In genomic region chr13:24624801-24625231, GRCh38 we compare ENCODE assay signal across 12 cellular contexts. TPM values are rescaled to one million over a fixed set of nuclear protein-coding genes. Genes with fewer than 3 reads are reported as not detected.
DNase-seq lines count a peak whose midpoint lies in the region; ATAC-seq, FAIRE-seq and TF ChIP-seq lines count a peak whose summit lies in the region.
"Had no signal": no experiment of that assay in that cellular context is flagged by ENCODE, and none has a peak within 500 bp of the region (broad histone marks: within the 10 kb centered on the region; RNA-seq: fewer than 3 reads in every experiment).

No MANE protein-coding gene starts in this region.

- BruUV-seq in HepG2 (replicated peaks; lab: Mats Ljungman, UMichigan) = no TSS peak

- TF ChIP-seq POLR2A in HepG2 (IDR thresholded peaks at IDR 0.05; ENCODE audit: insufficient read depth in 1 of 2, low read depth in 2 of 2, low read length in 2 of 2) = no peak
- no peak for TF ChIP-seq POLR2A in transverse colon (IDR thresholded peaks at IDR 0.05)

- intact Hi-C loops in HepG2 (cut with micrococcal nuclease; ENCODE audit: unreplicated experiment) (loop anchor here (5.0 kb wide), 1 partner anchor 102 kb away; no protein-coding TSS in a partner anchor), transverse colon (cut with DNase I; ENCODE audit: low total_unique reads) (no loop called here)

- H3K27ac Mint-ChIP-seq in activated T-cell treated with anti-CD3 and anti-CD28 coated beads, Interleukin-2, amount 50 U/mL, for 72 hours = peak overlapping the region; percentile 89
- peak overlapping the region; percentile 70 for H3K27ac Mint-ChIP-seq in activated T-helper 17 cell treated with anti-CD3 and anti-CD28 coated beads, Interleukin-2, amount 50 U/mL, for 72 hours

- H3K4me1 Mint-ChIP-seq in activated T-cell treated with anti-CD3 and anti-CD28 coated beads, Interleukin-2, amount 50 U/mL, for 72 hours (ENCODE audit: low read depth) = peaks cover 24% of the 10 kb centered on the region
- peaks cover 12% of the 10 kb centered on the region for H3K4me1 Mint-ChIP-seq in activated T-helper 17 cell treated with anti-CD3 and anti-CD28 coated beads, Interleukin-2, amount 50 U/mL, for 72 hours

- CTCF ChIA-PET in HepG2 (lab: Yijun Ruan, JAX; ENCODE audit: low intra/inter-chr PET ratio, low total read pairs) = interaction anchor here (1.6 kb wide), 1 partner anchor 19 kb away, joined by 3 read pairs; no protein-coding TSS in a partner anchor

- peak overlapping the region; percentile 42 for H2AFZ ChIP-seq in HepG2 (ENCODE audit: low read length)

- H3K79me2 ChIP-seq in HepG2 (ENCODE audit: insufficient read depth, low read length) = no peaks in the 10 kb centered on the region

- H3K9me3 ChIP-seq in HepG2 (ENCODE audit: low read length) (no peaks in the 10 kb centered on the region), transverse colon (no peaks in the 10 kb centered on the region)
- H3K9me3 ChIP-seq: gastrocnemius medialis had no signal

- H3K4me3 Mint-ChIP-seq in activated T-cell treated with anti-CD3 and anti-CD28 coated beads, Interleukin-2, amount 50 U/mL, for 72 hours = no peak overlapping the region
- H3K4me3 Mint-ChIP-seq in activated T-helper 17 cell treated with anti-CD3 and anti-CD28 coated beads, Interleukin-2, amount 50 U/mL, for 72 hours = peak overlapping the region; percentile 50

- TF ChIP-seq CTCF in HepG2 (CRISPR knock-in tag; IDR thresholded peaks at IDR 0.05) (no peak), transverse colon (IDR thresholded peaks at IDR 0.05) (no peak)

- POLR2A ChIA-PET in HepG2 (lab: Yijun Ruan, JAX) = no interaction called here

- H3K9me3 Mint-ChIP-seq in activated T-cell treated with anti-CD3 and anti-CD28 coated beads, Interleukin-2, amount 50 U/mL, for 72 hours = peaks cover 0 to 1% of the 10 kb centered on the region in 2 donors
- H3K9me3 Mint-ChIP-seq in activated T-helper 17 cell treated with anti-CD3 and anti-CD28 coated beads, Interleukin-2, amount 50 U/mL, for 72 hours = no peaks in the 10 kb centered on the region
- H3K9me3 Mint-ChIP-seq: IgD-negative memory B cell had no signal

- ATAC-seq in activated T-cell treated with anti-CD3 and anti-CD28 coated beads, Interleukin-2, amount 50 U/mL, for 72 hours (replicated peaks in 1 of 2) = no peak
- no peak for ATAC-seq in activated T-helper 17 cell treated with anti-CD3 and anti-CD28 coated beads, Interleukin-2, amount 50 U/mL, for 72 hours (replicated peaks)
- ATAC-seq in HepG2 (no peak), GM21619 (IDR thresholded peaks at IDR 0.05; ENCODE audit: unreplicated experiment) (no peak)
- ATAC-seq: gastrocnemius medialis had no signal

- H3K27me3 ChIP-seq in HepG2 (ENCODE audit: control insufficient read depth in 1 of 2, insufficient read depth in 2 of 2, low read length in 2 of 2) (peaks cover 0 to 1% of the 10 kb centered on the region in 2 experiments; a peak in 1 of 5 replicates), transverse colon (no peaks in the 10 kb centered on the region)
- H3K27me3 ChIP-seq: gastrocnemius medialis had no signal

- H3K4me2 ChIP-seq in HepG2 (ENCODE audit: low read depth, low read length) = no peak overlapping the region

- H3K4me3 ChIP-seq in HepG2 (replicated peaks in 1 of 3; ENCODE audit: insufficient read depth in 1 of 3, low read depth in 2 of 3, low read length in 3 of 3) (no peak overlapping the region), transverse colon (no peak overlapping the region)
- H3K4me3 ChIP-seq: gastrocnemius medialis had no signal

- TF ChIP-seq RAD21 in HepG2 (CRISPR knock-in tag; IDR thresholded peaks at IDR 0.05) = no peak

- no peaks in the 10 kb centered on the region for H3K36me3 Mint-ChIP-seq in activated T-cell treated with anti-CD3 and anti-CD28 coated beads, Interleukin-2, amount 50 U/mL, for 72 hours (ENCODE audit: insufficient read depth in 2 of 2)
- H3K36me3 Mint-ChIP-seq in activated T-helper 17 cell treated with anti-CD3 and anti-CD28 coated beads, Interleukin-2, amount 50 U/mL, for 72 hours (ENCODE audit: low read depth) = no peaks in the 10 kb centered on the region
- H3K36me3 Mint-ChIP-seq: IgD-negative memory B cell had no signal

- in situ Hi-C loops in HepG2 (cut with HindIII; ENCODE audit: extremely low pct_ligation_motif_present, low pct_unique_long_range_greater_than_20kb) (no loop called here), transverse colon (cut with MboI; ENCODE audit: low pct_ligation_motif_present in 1 of 4, low pct_unique_long_range_greater_than_20kb in 1 of 4, low sequenced_read_pairs in 3 of 4) (loop anchor here in 1 of 4 donors (10.0 kb wide), 1 partner anchor 50 kb away; no protein-coding TSS in a partner anchor)

- no peak for DNase-seq in activated T-cell treated with anti-CD3 and anti-CD28 coated beads, Interleukin-2, amount 50 U/mL, for 72 hours
- DNase-seq in activated T-cell treated with anti-CD3 and anti-CD28 coated beads, Interleukin-2, amount 50 U/mL, for 48 hours = no peak
- DNase-seq in HepG2 (ENCODE audit: low spot score) (no peak), transverse colon (no peak), cortex of kidney (lab: John Stamatoyannopoulos, UW) (no peak), Ammon's horn (ENCODE audit: low spot score) (no peak)
- DNase-seq: DMS 273 treated with DMSO at 0.1 percent for 48 hours, gastrocnemius medialis had no signal

- H3K36me3 ChIP-seq in HepG2 (replicated peaks in 1 of 2; ENCODE audit: control insufficient read depth in 1 of 2, insufficient read depth in 2 of 2, low read length in 2 of 2) (no peaks in the 10 kb centered on the region), transverse colon (no peaks in the 10 kb centered on the region)
- H3K36me3 ChIP-seq: gastrocnemius medialis had no signal

- no peak for FAIRE-seq in HepG2 (lab: Jason Lieb, UNC)

- WGBS in HepG2 (ENCODE audit: low lambda C conversion rate) = 47% methylated on average over 7 of the region's 7 CpGs
- WGBS in transverse colon (ENCODE audit: low coverage in 1 of 2), 2 donors = 79% methylated on average over 7 of the region's 7 CpGs; no CpG with 5 or more reads in 1 of the 2 donors

- H3K4me1 ChIP-seq in HepG2 (ENCODE audit: insufficient read depth, low read length) (0 out of 2 replicates have a peak, but pooled peaks cover 12% of the 10 kb centered on the region), transverse colon (peaks cover 0 to 37% (median 16%) of the 10 kb centered on the region in 4 donors)
- H3K4me1 ChIP-seq: gastrocnemius medialis had no signal

- H3K27me3 Mint-ChIP-seq in activated T-cell treated with anti-CD3 and anti-CD28 coated beads, Interleukin-2, amount 50 U/mL, for 72 hours (ENCODE audit: low read depth) = no peaks in the 10 kb centered on the region
- H3K27me3 Mint-ChIP-seq in activated T-helper 17 cell treated with anti-CD3 and anti-CD28 coated beads, Interleukin-2, amount 50 U/mL, for 72 hours = no peaks in the 10 kb centered on the region

- H3K27ac ChIP-seq in HepG2 (ENCODE audit: extremely low read length, insufficient read depth, low read length) (no peak overlapping the region), transverse colon (peak overlapping the region in 3 of 4 donors; percentile 38 to 71 (median 66))
- H3K27ac ChIP-seq: gastrocnemius medialis had no signal

- H4K20me1 ChIP-seq in HepG2 (ENCODE audit: insufficient read depth, low read length) = no peaks in the 10 kb centered on the region

- TF ChIP-seq EP300 in HepG2 (IDR thresholded peaks at IDR 0.05; ENCODE audit: low read depth in 2 of 2, low read length in 2 of 2) (no peak), HepG2 (CRISPR knock-in tag; IDR thresholded peaks at IDR 0.05; ENCODE audit: borderline replicate concordance) (no peak), transverse colon (IDR thresholded peaks at IDR 0.05; ENCODE audit: low read depth) (no peak)

- no peak overlapping the region for H3K9ac ChIP-seq in HepG2 (ENCODE audit: insufficient read depth, low read depth, low read length)

TF ChIP-seq in HepG2, 621 proteins besides CTCF, POLR2A, EP300 and RAD21 (continues in another document):
- no peak for TF ChIP-seq SUZ12 (IDR thresholded peaks at IDR 0.05; ENCODE audit: low read depth, low read length)
- TF ChIP-seq, protein P1, sequence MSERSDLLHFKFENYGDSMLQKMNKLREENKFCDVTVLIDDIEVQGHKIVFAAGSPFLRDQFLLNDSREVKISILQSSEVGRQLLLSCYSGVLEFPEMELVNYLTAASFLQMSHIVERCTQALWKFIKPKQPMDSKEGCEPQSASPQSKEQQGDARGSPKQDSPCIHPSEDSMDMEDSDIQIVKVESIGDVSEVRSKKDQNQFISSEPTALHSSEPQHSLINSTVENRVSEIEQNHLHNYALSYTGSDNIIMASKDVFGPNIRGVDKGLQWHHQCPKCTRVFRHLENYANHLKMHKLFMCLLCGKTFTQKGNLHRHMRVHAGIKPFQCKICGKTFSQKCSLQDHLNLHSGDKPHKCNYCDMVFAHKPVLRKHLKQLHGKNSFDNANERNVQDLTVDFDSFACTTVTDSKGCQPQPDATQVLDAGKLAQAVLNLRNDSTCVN (CRISPR knock-in tag; IDR thresholded peaks at IDR 0.05; ENCODE audit: borderline replicate concordance) = no peak

RNA-seq across cellular contexts. Expression of gene ATP12A, which starts 55.4 kb away (rescaled TPM):
- total RNA-seq in activated T-cell treated with anti-CD3 and anti-CD28 coated beads, Interleukin-2, amount 50 U/mL, for 72 hours = under 1 TPM; 0.05 to 0.32 TPM
- 1 to 10 TPM in 1 of 2 donors, under 1 TPM in 1; 0.13 to 1.5 TPM for total RNA-seq in activated T-helper 17 cell treated with anti-CD3 and anti-CD28 coated beads, Interleukin-2, amount 50 U/mL, for 72 hours
- not detected in 2 replicates for total RNA-seq in HepG2 (2016; rRNA removed; fragmentation: Illumina TruSeq; extraction: Trizol)
- not detected in 2 replicates for total RNA-seq in HepG2 (2016; cell fraction: cytosol; rRNA removed; fragmentation: Illumina TruSeq; extraction: Trizol; ENCODE audit: low read depth)
- not detected in 2 replicates for total RNA-seq in HepG2 (2016; cell fraction: insoluble cytoplasmic fraction; rRNA removed; fragmentation: Illumina TruSeq; extraction: Trizol)
- total RNA-seq in HepG2 (2016; cell fraction: membrane; rRNA removed; fragmentation: Illumina TruSeq; extraction: Trizol) = not detected in 2 replicates
- not detected in 2 replicates for total RNA-seq in HepG2 (2016; cell fraction: nucleus; rRNA removed; fragmentation: Illumina TruSeq; extraction: Trizol)
- not detected in 2 replicates for polyA plus RNA-seq in HepG2 (2011; rRNA removed)
- polyA plus RNA-seq in HepG2 (2011; cell fraction: cytosol; rRNA removed) = not detected in 2 replicates
- not detected in 2 replicates for polyA plus RNA-seq in HepG2 (2011; cell fraction: nucleus; rRNA removed)
- polyA plus RNA-seq in HepG2 (2012) = not detected in 2 replicates
- not detected in 2 replicates for polyA plus RNA-seq in HepG2 (2016; cell fraction: cytosol; fragmentation: Illumina TruSeq; extraction: Trizol; ENCODE audit: low read depth)
- polyA plus RNA-seq in HepG2 (2016; cell fraction: insoluble cytoplasmic fraction; fragmentation: Illumina TruSeq; extraction: Trizol; ENCODE audit: low read depth) = not detected in 2 replicates
- not detected in 2 replicates for polyA plus RNA-seq in HepG2 (2016; cell fraction: membrane; fragmentation: Illumina TruSeq; extraction: Trizol; ENCODE audit: low read depth)
- not detected in 2 replicates for polyA plus RNA-seq in HepG2 (2016; cell fraction: nucleus; fragmentation: Illumina TruSeq; extraction: Trizol; ENCODE audit: insufficient read depth, low read depth)
- not detected in 2 replicates for polyA minus RNA-seq in HepG2 (2011; rRNA and poly(A)+ RNA removed; ENCODE audit: low replicate concordance)
- polyA minus RNA-seq in HepG2 (2011; cell fraction: cytosol; rRNA and poly(A)+ RNA removed) = not detected in 2 replicates
- not detected in 2 replicates for polyA minus RNA-seq in HepG2 (2011; cell fraction: nucleus; rRNA and poly(A)+ RNA removed)
- under 1 TPM in 1 of 4 donors, not detected in 3; 0.14 TPM for total RNA-seq in transverse colon
- total RNA-seq: aorta, gastrocnemius medialis had no signal
- polyA plus RNA-seq: IgD-negative memory B cell had no signal
